Comparison of ENCODE assay signal across 34 cellular contexts in the genomic region with DNA sequence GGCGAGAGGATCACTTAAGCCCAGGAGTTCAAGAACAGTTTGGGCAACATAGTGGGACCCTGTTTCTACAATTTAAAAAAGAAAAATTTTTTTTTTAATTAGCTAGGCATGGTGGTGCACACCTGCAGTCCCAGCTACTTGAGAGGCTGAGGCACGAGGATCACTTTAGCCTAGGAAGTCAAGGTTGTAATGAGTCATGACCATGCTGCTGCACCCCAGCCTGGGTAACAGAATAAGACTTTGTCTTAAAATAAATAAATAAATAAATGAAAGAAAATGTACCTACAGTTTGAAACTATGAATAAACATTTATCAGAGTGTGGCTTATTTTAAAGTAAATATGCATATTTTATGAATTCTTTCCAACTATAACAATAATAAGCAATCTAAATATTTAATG.
"Had no signal": no experiment of that assay in that cellular context is flagged by ENCODE, and none has a peak within 500 bp of the region (broad histone marks: within the 10 kb centered on the region; RNA-seq: fewer than 3 reads in every experiment).

No MANE protein-coding gene starts in this region.

- H3K36me3 ChIP-seq: MG63 had no signal

- H3K27me3 ChIP-seq: MG63 had no signal

- H3K4me3 ChIP-seq: MG63 had no signal

- H3K9me3 ChIP-seq: MG63 had no signal

- DNase-seq: Karpas-422, Kasumi-1, MG63, MM.1S, MV-4-11, NCI-H1048, NCI-H1092, NCI-H1092 treated with DMSO at 0.1 percent for 48 hours, NCI-H1105, NCI-H1105 treated with DMSO at 0.1 percent for 48 hours, NCI-H1417, NCI-H1417 treated with DMSO at 0.1 percent for 48 hours, NCI-H1436, NCI-H1436 treated with DMSO at 0.1 percent for 48 hours, NCI-H146, NCI-H1694, NCI-H1694 treated with DMSO at 0.1 percent for 48 hours, NCI-H187, NCI-H187 treated with DMSO at 0.1 percent for 48 hours, NCI-H1930, NCI-H2029, NCI-H2029 treated with DMSO at 0.1 percent for 48 hours, NCI-H2081 treated with DMSO at 0.1 percent for 48 hours, NCI-H2107, NCI-H2171, NCI-H2171 treated with DMSO at 0.1 percent for 48 hours, NCI-H2227 treated with DMSO at 0.1 percent for 48 hours, NCI-H226, NCI-H345, NCI-H446, NCI-H446 treated with DMSO at 0.1 percent for 48 hours, NCI-H510A, NCI-H510A treated with DMSO at 0.1 percent for 48 hours, NCI-H524 had no signal
